8 cellular contexts compared by ENCODE assay signal in the genomic region with DNA sequence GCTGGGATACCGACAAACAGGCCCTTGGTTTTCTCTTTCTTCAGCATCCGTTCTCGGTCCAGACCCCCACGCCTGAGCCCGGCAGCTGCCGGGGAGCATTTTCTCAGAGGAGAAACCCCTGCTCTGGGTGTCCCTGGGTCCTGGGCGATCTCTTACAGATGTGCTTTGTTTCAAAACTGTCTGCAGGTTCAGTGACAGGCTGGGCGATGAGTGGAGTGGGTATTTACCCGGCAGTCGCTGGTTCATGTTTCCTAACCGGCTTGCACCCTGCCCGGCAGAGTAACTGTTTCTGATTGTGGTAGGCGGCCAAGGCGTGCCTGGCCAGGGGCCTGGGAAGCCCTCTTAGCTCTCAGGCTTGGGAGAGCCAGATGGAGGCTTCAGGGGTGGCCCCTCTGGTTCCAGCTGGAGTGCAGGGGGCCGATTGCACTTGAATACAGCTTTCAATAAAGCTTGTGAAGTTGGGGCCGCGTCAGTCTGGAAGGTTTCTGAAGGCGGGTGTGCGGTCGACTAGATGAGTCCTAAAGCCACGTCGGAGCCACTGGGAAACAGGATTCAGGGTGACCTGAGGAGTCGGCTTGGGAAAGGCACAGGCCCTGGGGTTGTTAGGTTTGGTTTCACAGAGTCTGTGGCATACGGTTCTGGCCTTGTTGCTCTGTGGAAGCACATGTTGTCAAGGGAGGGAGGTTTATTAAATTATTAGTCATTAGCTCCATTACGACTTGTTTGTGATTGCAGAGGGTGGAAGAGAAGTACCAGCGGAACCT. TPM values are rescaled to one million over a fixed set of nuclear protein-coding genes. Genes with fewer than 3 reads are reported as not detected.
A peak's percentile ranks its signal among the peaks of the same experiment; 100 is the strongest.
DNase-seq lines count a peak whose midpoint lies in the region; ATAC-seq and TF ChIP-seq lines count a peak whose summit lies in the region.

No MANE protein-coding gene starts in this region.

- H3K4me3 ChIP-seq in heart left ventricle = peak overlapping the region; percentile 45 to 89 (median 71)

- no peaks in the 10 kb centered on the region for H3K9me3 Mint-ChIP-seq in central memory CD8-positive, alpha-beta T cell
- H3K9me3 Mint-ChIP-seq in memory B cell = no peaks in the 10 kb centered on the region

- no peak overlapping the region for H3K27ac Mint-ChIP-seq in central memory CD8-positive, alpha-beta T cell (ENCODE audit: low read depth)
- H3K27ac Mint-ChIP-seq in memory B cell = no peak overlapping the region

- H3K27me3 Mint-ChIP-seq in central memory CD8-positive, alpha-beta T cell = peaks cover 8% of the 10 kb centered on the region
- H3K27me3 Mint-ChIP-seq in memory B cell = peaks cover 15% of the 10 kb centered on the region

- DNase-seq in heart left ventricle (peak in 2 of 5 donors; percentile 16 to 20), Right ventricle myocardium superior (no peak), memory B cell (ENCODE audit: low spot score in 2 of 2) (no peak), GM10248 (ENCODE audit: extremely low spot score) (no peak), GM10266 (ENCODE audit: extremely low spot score) (no peak)
- no peak for DNase-seq in central memory CD8-positive, alpha-beta T cell (ENCODE audit: low spot score in 2 of 2)
- DNase-seq in stimulated activated CD4-positive, alpha-beta T cell treated with anti-CD3 and anti-CD28 coated beads, Interleukin-4, amount 100 ng/mL, for 1 hour = no peak

- CTCF ChIA-PET in GM10248 (lab: Yijun Ruan, JAX) = interaction anchor here (1.3 kb wide), 1 partner anchor 13 kb away, joined by 3 read pairs; no protein-coding TSS in a partner anchor

- H3K4me3 Mint-ChIP-seq in central memory CD8-positive, alpha-beta T cell = peak overlapping the region; percentile 70
- peak overlapping the region; percentile 25 for H3K4me3 Mint-ChIP-seq in memory B cell

- H3K27me3 ChIP-seq in heart left ventricle = peaks cover 0 to 6% (median 0%) of the 10 kb centered on the region in 9 donors

- peak overlapping the region in 2 of 12 donors; percentile 66 to 75 for H3K27ac ChIP-seq in heart left ventricle

- intact Hi-C loops in heart left ventricle (cut with DNase I) = loop anchor here in 2 of 10 donors (5.0 to 10.0 kb wide), 2 partner anchors 46 to 208 kb away; no protein-coding TSS in a partner anchor
- intact Hi-C loops in Right ventricle myocardium superior (cut with DNase I) = no loop called here

- no peaks in the 10 kb centered on the region for H3K9me3 ChIP-seq in heart left ventricle

- peaks cover 0 to 90% (median 65%) of the 10 kb centered on the region in 12 donors for H3K4me1 ChIP-seq in heart left ventricle

- no peaks in the 10 kb centered on the region for H3K36me3 ChIP-seq in heart left ventricle

- TF ChIP-seq CTCF in heart left ventricle (IDR thresholded peaks at IDR 0.05) (no peak), GM10248 (IDR thresholded peaks at IDR 0.05; ENCODE audit: control extremely low read depth, extremely low read depth, low read depth, missing control alignments) (no peak), GM10266 (IDR thresholded peaks at IDR 0.05; ENCODE audit: control insufficient read depth, insufficient read depth, low read depth, missing control alignments) (no peak)

- no peak for ATAC-seq in heart left ventricle
- no peak for ATAC-seq in Right ventricle myocardium superior (ENCODE audit: poor library complexity)
- no peak for ATAC-seq in central memory CD8-positive, alpha-beta T cell (replicated peaks; ENCODE audit: extremely low read depth, poor library complexity, severe bottlenecking)
- no peak for ATAC-seq in memory B cell (ENCODE audit: low read depth)
- no peak for ATAC-seq in HG03095 (IDR thresholded peaks at IDR 0.05; ENCODE audit: unreplicated experiment)

- POLR2A ChIA-PET in GM10248 (lab: Yijun Ruan, JAX) = interaction anchor here (0.6 kb wide), 1 partner anchor 305 kb away, joined by 9 read pairs; no protein-coding TSS in a partner anchor

- 82 to 88% (median 88%) methylated on average over 26 of the region's 26 CpGs for WGBS in heart left ventricle, 4 donors

- TF ChIP-seq POLR2A in heart left ventricle (IDR thresholded peaks at IDR 0.05) = no peak

- peaks cover 17% of the 10 kb centered on the region for H3K4me1 Mint-ChIP-seq in central memory CD8-positive, alpha-beta T cell
- H3K4me1 Mint-ChIP-seq in memory B cell = peaks cover 9% of the 10 kb centered on the region

- peaks cover 2% of the 10 kb centered on the region for H3K36me3 Mint-ChIP-seq in central memory CD8-positive, alpha-beta T cell (ENCODE audit: insufficient read depth)
- H3K36me3 Mint-ChIP-seq in memory B cell = no peaks in the 10 kb centered on the region

RNA-seq across cellular contexts. Expression of gene BAIAP2, which starts 1.4 kb away (rescaled TPM):
- total RNA-seq in heart left ventricle = 10 to 100 TPM in 8 of 9 donors, 1 to 10 TPM in 1; 8.9 to 30.2 (median 18.8) TPM
- polyA plus RNA-seq in heart left ventricle = 10 to 100 TPM; 15.3 to 18.5 TPM
- 34.7 TPM for total RNA-seq in Right ventricle myocardium superior

RNA-seq across cellular contexts. Expression of gene CHMP6, which starts 44.7 kb away (rescaled TPM):
- total RNA-seq in heart left ventricle (10 to 100 TPM; 17.9 to 25.9 (median 19.4) TPM), Right ventricle myocardium superior (13.6 TPM)
- 10 to 100 TPM; 24.4 to 35.5 TPM for polyA plus RNA-seq in heart left ventricle
